Comparison of ENCODE assay signal across 8 cellular contexts in genomic region chr12:15220961-15221885, GRCh38. TPM values are rescaled to one million over a fixed set of nuclear protein-coding genes. Genes with fewer than 3 reads are reported as not detected.
A peak's percentile ranks its signal among the peaks of the same experiment; 100 is the strongest.
DNase-seq lines count a peak whose midpoint lies in the region; ATAC-seq, FAIRE-seq and TF ChIP-seq lines count a peak whose summit lies in the region.

Gene RERG, minus strand, starts transcription at chr12:15221417. Its CDS starts 3,928 bp downstream, at chr12:15217489.

- no peaks in the 10 kb centered on the region for H3K9me3 ChIP-seq in T-helper 17 cell (ENCODE audit: control insufficient read depth, low read length, poor library complexity, severe bottlenecking)
- no peaks in the 10 kb centered on the region for H3K9me3 ChIP-seq in astrocyte (ENCODE audit: insufficient read depth, low read depth, low read length)
- no peaks in the 10 kb centered on the region for H3K9me3 ChIP-seq in hepatocyte (ENCODE audit: low read depth)
- H3K9me3 ChIP-seq in uterus = no peaks in the 10 kb centered on the region

- peak within 1 kb of the TSS; percentile 94 for H2AFZ ChIP-seq in astrocyte (ENCODE audit: low read depth, low read length)
- H2AFZ ChIP-seq in hepatocyte = peak within 1 kb of the TSS; percentile 72

- H3K4me3 Mint-ChIP-seq in T-helper 17 cell = peak within 1 kb of the TSS; percentile 79
- peak within 1 kb of the TSS; percentile 81 for H3K4me3 Mint-ChIP-seq in astrocyte (ENCODE audit: unreplicated experiment)

- peak; percentile 50 to 77 for TF ChIP-seq POLR2A in uterus (IDR thresholded peaks at IDR 0.05)

- H3K27me3 Mint-ChIP-seq in T-helper 17 cell (peaks cover 54% of the 10 kb centered on the region), astrocyte (ENCODE audit: low read depth, unreplicated experiment) (peaks cover 35% of the 10 kb centered on the region)

- H3K4me1 ChIP-seq in astrocyte (ENCODE audit: insufficient read depth, low read length) (peaks cover 5% of the 10 kb centered on the region), hepatocyte (ENCODE audit: insufficient read depth) (peaks cover 3% of the 10 kb centered on the region), uterus (no peaks in the 10 kb centered on the region)

- H3K27ac ChIP-seq in astrocyte (ENCODE audit: low read depth, low read length) (no peak within 1 kb of the TSS), hepatocyte (no peak within 1 kb of the TSS), uterus (peak within 1 kb of the TSS; percentile 96 to 98)

- no peaks in the 10 kb centered on the region for H3K9me3 Mint-ChIP-seq in astrocyte (ENCODE audit: unreplicated experiment)

- no peak within 1 kb of the TSS for H3K27ac Mint-ChIP-seq in T-helper 17 cell
- no peak within 1 kb of the TSS for H3K27ac Mint-ChIP-seq in astrocyte (ENCODE audit: unreplicated experiment)

- H3K4me1 Mint-ChIP-seq in T-helper 17 cell = peaks cover 11% of the 10 kb centered on the region
- H3K4me1 Mint-ChIP-seq in astrocyte (ENCODE audit: low read depth, unreplicated experiment) = no peaks in the 10 kb centered on the region

- in situ Hi-C loops in KBM-7 (cut with MboI; ENCODE audit: low pct_unique_long_range_greater_than_20kb, low sequenced_read_pairs) = no loop called here

- H3K36me3 Mint-ChIP-seq in T-helper 17 cell (ENCODE audit: low read depth) (peaks cover 2% of the 10 kb centered on the region), astrocyte (ENCODE audit: low read depth, unreplicated experiment) (no peaks in the 10 kb centered on the region)

- H3K4me3 ChIP-seq in astrocyte (ENCODE audit: insufficient read depth, low read depth, low read length) (peak within 1 kb of the TSS; percentile 65), hepatocyte (peak within 1 kb of the TSS; percentile 35), uterus (peak within 1 kb of the TSS; percentile 65 to 68)

- peaks cover 22% of the 10 kb centered on the region for H3K27me3 ChIP-seq in astrocyte (ENCODE audit: insufficient read depth, low read length)
- H3K27me3 ChIP-seq in hepatocyte = no peaks in the 10 kb centered on the region
- no peaks in the 10 kb centered on the region for H3K27me3 ChIP-seq in uterus

- ATAC-seq in GM21717 (IDR thresholded peaks at IDR 0.05; ENCODE audit: unreplicated experiment) (peak; percentile 97), T-helper 17 cell (peak; percentile 99)

- H3K9me2 ChIP-seq in hepatocyte (replicated peaks; ENCODE audit: insufficient read depth) = no peaks in the 10 kb centered on the region

- intact Hi-C loops in uterus (cut with DNase I; ENCODE audit: low total_unique reads) = loop anchor here (5.0 kb wide), 1 partner anchor 224 kb away; no protein-coding TSS in a partner anchor

- H3K36me3 ChIP-seq in astrocyte (ENCODE audit: insufficient read depth, low read length) (no peaks in the 10 kb centered on the region), hepatocyte (replicated peaks; ENCODE audit: insufficient read depth, low read depth) (no peaks in the 10 kb centered on the region), uterus (no peaks in the 10 kb centered on the region)

- FAIRE-seq in astrocyte (lab: Jason Lieb, UNC) = no peak

- H4K20me1 ChIP-seq in astrocyte (ENCODE audit: insufficient read depth, low read length) (no peaks in the 10 kb centered on the region), hepatocyte (ENCODE audit: insufficient read depth, poor library complexity, severe bottlenecking) (no peaks in the 10 kb centered on the region)

- H3K79me2 ChIP-seq in astrocyte (ENCODE audit: insufficient read depth, low read length) (no peaks in the 10 kb centered on the region), hepatocyte (no peaks in the 10 kb centered on the region)

- DNase-seq in EH (ENCODE audit: low read depth) (peak; percentile 67), KBM-7 (peak; percentile 86), T-helper 17 cell (peak; percentile 49 to 72 (median 63)), astrocyte (ENCODE audit: low read depth) (peak; percentile 46), hepatocyte (ENCODE audit: low spot score) (peak; percentile 93), retina (peak; percentile 95), uterus (peak; percentile 82 to 90)

- 3% methylated on average over 54 of the region's 55 CpGs for WGBS in hepatocyte (ENCODE audit: low lambda C conversion rate, missing lambda C conversion rate)

- peak within 1 kb of the TSS; percentile 92 for H3K4me2 ChIP-seq in astrocyte (ENCODE audit: low read length)
- peak within 1 kb of the TSS; percentile 91 for H3K4me2 ChIP-seq in hepatocyte

- TF ChIP-seq CTCF in astrocyte (IDR thresholded peaks at IDR 0.05; ENCODE audit: insufficient read depth, low read depth, low read length) = peak; percentile 68
- peak; percentile 95 for TF ChIP-seq CTCF in hepatocyte (IDR thresholded peaks at IDR 0.05; ENCODE audit: poor library complexity)
- peak; percentile 91 to 99 (median 99) for TF ChIP-seq CTCF in uterus (IDR thresholded peaks at IDR 0.05)

- peak within 1 kb of the TSS; percentile 57 for H3K9ac ChIP-seq in astrocyte (ENCODE audit: low read length)

RNA-seq across cellular contexts. Expression of gene RERG, which starts in this region (rescaled TPM):
- not detected for total RNA-seq in T-helper 17 cell
- total RNA-seq in astrocyte = 0.14 TPM in 1 of 2 replicates, not detected in the other
- total RNA-seq in hepatocyte = 7.0 and 7.9 TPM in 2 replicates
- 1.3 and 3.4 TPM in 2 replicates for polyA plus RNA-seq in hepatocyte
- total RNA-seq in uterus = 100 to 1,000 TPM in 3 of 4 donors, 10 to 100 TPM in 1; 61.6 to 236 (median 150) TPM

Comparison
In these comparisons a context has a peak if more than half of its experiments do, and no peak if none do; other contexts are left out.
1. Peak in DNase-seq and ATAC-seq in T-helper 17 cell; RNA of the gene not detected or under 1 TPM.
2. Peak in DNase-seq, H3K4me3 ChIP-seq, H3K9ac ChIP-seq and H3K4me2 ChIP-seq in astrocyte; RNA of the gene not detected or under 1 TPM.
3. H3K27ac ChIP-seq: peak in uterus (2 of 2); none in astrocyte (single experiment) and hepatocyte (single experiment).
4. Peak in every context shown above with its lines, with median percentiles within 50 percentile points of each other: DNase-seq, H3K4me3 ChIP-seq and CTCF ChIP-seq.